8 cellular contexts compared by ENCODE assay signal in genomic region chr20:51695574-51696303, GRCh38.
A peak's percentile ranks its signal among the peaks of the same experiment; 100 is the strongest.
DNase-seq lines count a peak whose midpoint lies in the region; ATAC-seq, FAIRE-seq and TF ChIP-seq lines count a peak whose summit lies in the region.

No MANE protein-coding gene starts in this region.

- BruUV-seq in HepG2 (replicated peaks; lab: Mats Ljungman, UMichigan) = no TSS peak

- in situ Hi-C loops in HepG2 (cut with HindIII; ENCODE audit: extremely low pct_ligation_motif_present, low pct_unique_long_range_greater_than_20kb) = no loop called here

- CTCF ChIA-PET in HepG2 (lab: Yijun Ruan, JAX; ENCODE audit: low intra/inter-chr PET ratio, low total read pairs) = no interaction called here

- no peaks in the 10 kb centered on the region for H3K9me3 Mint-ChIP-seq in HFFc6

- no peak overlapping the region for H3K4me3 ChIP-seq in HepG2 (replicated peaks in 1 of 3; ENCODE audit: insufficient read depth in 1 of 3, low read depth in 2 of 3, low read length in 3 of 3)

- H3K79me2 ChIP-seq in HepG2 (ENCODE audit: insufficient read depth, low read length) = no peaks in the 10 kb centered on the region

- peaks cover 0 to 4% of the 10 kb centered on the region in 2 experiments; a peak in 2 of 5 replicates for H3K36me3 ChIP-seq in HepG2 (replicated peaks in 1 of 2; ENCODE audit: control insufficient read depth in 1 of 2, insufficient read depth in 2 of 2, low read length in 2 of 2)

- WGBS in HepG2 (ENCODE audit: low lambda C conversion rate) = 90% methylated on average over 14 of the region's 14 CpGs

- no peak for TF ChIP-seq RAD21 in HepG2 (CRISPR knock-in tag; IDR thresholded peaks at IDR 0.05)

- no peak overlapping the region for H3K9ac ChIP-seq in HepG2 (ENCODE audit: insufficient read depth, low read depth, low read length)

- TF ChIP-seq POLR2A in HepG2 (IDR thresholded peaks at IDR 0.05; ENCODE audit: insufficient read depth in 1 of 2, low read depth in 2 of 2, low read length in 2 of 2) = no peak

- H3K4me1 ChIP-seq in HepG2 (ENCODE audit: insufficient read depth, low read length) = peaks cover 52% of the 10 kb centered on the region

- TF ChIP-seq CTCF in HFFc6 (IDR thresholded peaks at IDR 0.05) = no peak
- no peak for TF ChIP-seq CTCF in HepG2 (CRISPR knock-in tag; IDR thresholded peaks at IDR 0.05)

- no peak overlapping the region for H3K4me2 ChIP-seq in HepG2 (ENCODE audit: low read depth, low read length)

- no peaks in the 10 kb centered on the region for H4K20me1 ChIP-seq in HepG2 (ENCODE audit: insufficient read depth, low read length)

- H3K27ac ChIP-seq in HepG2 (ENCODE audit: extremely low read length, insufficient read depth, low read length) = no peak overlapping the region

- FAIRE-seq in HepG2 (lab: Jason Lieb, UNC) = no peak

- no peaks in the 10 kb centered on the region for H3K27me3 Mint-ChIP-seq in HFFc6 (ENCODE audit: insufficient read depth)

- intact Hi-C loops in HepG2 (cut with micrococcal nuclease; ENCODE audit: unreplicated experiment) = no loop called here

- H2AFZ ChIP-seq in HepG2 (ENCODE audit: low read length) = no peak overlapping the region

- TF ChIP-seq EP300 in HepG2 (IDR thresholded peaks at IDR 0.05; ENCODE audit: low read depth in 2 of 2, low read length in 2 of 2) (no peak), HepG2 (CRISPR knock-in tag; IDR thresholded peaks at IDR 0.05; ENCODE audit: borderline replicate concordance) (no peak)

- ATAC-seq in HepG2 = peak; percentile 34; the same call in 1 of the 3 replicates
- no peak for ATAC-seq in HG03097 (IDR thresholded peaks at IDR 0.05; ENCODE audit: low FRiP score, unreplicated experiment)
- no peak for ATAC-seq in HG02870 (IDR thresholded peaks at IDR 0.05; ENCODE audit: unreplicated experiment)

- H3K4me1 Mint-ChIP-seq in HFFc6 (ENCODE audit: low read depth) = peaks cover 33% of the 10 kb centered on the region

- POLR2A ChIA-PET in HepG2 (lab: Yijun Ruan, JAX) = no interaction called here

- peak overlapping the region; percentile 84 for H3K4me3 Mint-ChIP-seq in HFFc6

- peak; percentile 65 for DNase-seq in AG08396 (ENCODE audit: low spot score)
- DNase-seq in HFFc6 = peak; percentile 82
- peak; percentile 29 for DNase-seq in amniotic epithelial cell (ENCODE audit: low read depth)
- peak; percentile 33 for DNase-seq in HepG2 (ENCODE audit: low spot score)
- DNase-seq in ecto neural progenitor cell (ENCODE audit: low spot score) = no peak
- no peak for DNase-seq in NOMO-1 (lab: John Stamatoyannopoulos, UW; ENCODE audit: unreplicated experiment in 2 of 2)

- peak overlapping the region; percentile 94 for H3K27ac Mint-ChIP-seq in HFFc6

- peaks cover 16% of the 10 kb centered on the region for H3K36me3 Mint-ChIP-seq in HFFc6 (ENCODE audit: low read depth)

- H3K27me3 ChIP-seq in HepG2 (ENCODE audit: control insufficient read depth in 1 of 2, insufficient read depth in 2 of 2, low read length in 2 of 2) = no peaks in the 10 kb centered on the region

- H3K9me3 ChIP-seq in HepG2 (ENCODE audit: low read length) = no peaks in the 10 kb centered on the region

TF ChIP-seq in HepG2, 621 proteins besides CTCF, POLR2A, EP300 and RAD21:
- TF ChIP-seq ZNF441 (CRISPR knock-in tag; IDR thresholded peaks at IDR 0.05; ENCODE audit: borderline replicate concordance) = no peak
- no peak for TF ChIP-seq ZNF160 (CRISPR knock-in tag; IDR thresholded peaks at IDR 0.05)
- TF ChIP-seq POGZ (CRISPR knock-in tag; IDR thresholded peaks at IDR 0.05) = no peak
- TF ChIP-seq PLRG1 (conservative IDR thresholded peaks at IDR 0.05) = no peak
- TF ChIP-seq PAWR (CRISPR knock-in tag; IDR thresholded peaks at IDR 0.05; ENCODE audit: borderline replicate concordance) = no peak
- 0 out of 2 replicates have a peak, but pooled peaks have one; percentile 33 for TF ChIP-seq PHF21A (CRISPR knock-in tag; IDR thresholded peaks at IDR 0.05)
- no peak for TF ChIP-seq ZFP62 (CRISPR knock-in tag; IDR thresholded peaks at IDR 0.05)
- TF ChIP-seq ELF3 (CRISPR knock-in tag; IDR thresholded peaks at IDR 0.05) = 0 out of 2 replicates have a peak, but pooled peaks have one; percentile 24
- no peak for TF ChIP-seq ZFP1 (CRISPR knock-in tag; IDR thresholded peaks at IDR 0.05)
- TF ChIP-seq MXD3 (CRISPR knock-in tag; IDR thresholded peaks at IDR 0.05) = no peak
- no peak for TF ChIP-seq ZNF292 (CRISPR knock-in tag; IDR thresholded peaks at IDR 0.05; ENCODE audit: borderline replicate concordance, low read depth)
- peak; percentile 45; the same call in 1 of the 2 replicates for TF ChIP-seq ZBTB38 (CRISPR knock-in tag; IDR thresholded peaks at IDR 0.05)
- TF ChIP-seq, protein P1, sequence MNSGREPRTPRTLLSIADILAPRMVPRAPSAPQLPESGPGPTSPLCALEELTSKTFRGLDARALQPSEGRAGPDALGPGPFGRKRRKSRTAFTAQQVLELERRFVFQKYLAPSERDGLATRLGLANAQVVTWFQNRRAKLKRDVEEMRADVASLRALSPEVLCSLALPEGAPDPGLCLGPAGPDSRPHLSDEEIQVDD (CRISPR knock-in tag; IDR thresholded peaks at IDR 0.05; ENCODE audit: borderline replicate concordance) = no peak
- TF ChIP-seq, protein P2, sequence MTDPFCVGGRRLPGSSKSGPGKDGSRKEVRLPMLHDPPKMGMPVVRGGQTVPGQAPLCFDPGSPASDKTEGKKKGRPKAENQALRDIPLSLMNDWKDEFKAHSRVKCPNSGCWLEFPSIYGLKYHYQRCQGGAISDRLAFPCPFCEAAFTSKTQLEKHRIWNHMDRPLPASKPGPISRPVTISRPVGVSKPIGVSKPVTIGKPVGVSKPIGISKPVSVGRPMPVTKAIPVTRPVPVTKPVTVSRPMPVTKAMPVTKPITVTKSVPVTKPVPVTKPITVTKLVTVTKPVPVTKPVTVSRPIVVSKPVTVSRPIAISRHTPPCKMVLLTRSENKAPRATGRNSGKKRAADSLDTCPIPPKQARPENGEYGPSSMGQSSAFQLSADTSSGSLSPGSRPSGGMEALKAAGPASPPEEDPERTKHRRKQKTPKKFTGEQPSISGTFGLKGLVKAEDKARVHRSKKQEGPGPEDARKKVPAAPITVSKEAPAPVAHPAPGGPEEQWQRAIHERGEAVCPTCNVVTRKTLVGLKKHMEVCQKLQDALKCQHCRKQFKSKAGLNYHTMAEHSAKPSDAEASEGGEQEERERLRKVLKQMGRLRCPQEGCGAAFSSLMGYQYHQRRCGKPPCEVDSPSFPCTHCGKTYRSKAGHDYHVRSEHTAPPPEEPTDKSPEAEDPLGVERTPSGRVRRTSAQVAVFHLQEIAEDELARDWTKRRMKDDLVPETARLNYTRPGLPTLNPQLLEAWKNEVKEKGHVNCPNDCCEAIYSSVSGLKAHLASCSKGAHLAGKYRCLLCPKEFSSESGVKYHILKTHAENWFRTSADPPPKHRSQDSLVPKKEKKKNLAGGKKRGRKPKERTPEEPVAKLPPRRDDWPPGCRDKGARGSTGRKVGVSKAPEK (CRISPR knock-in tag; IDR thresholded peaks at IDR 0.05; ENCODE audit: borderline replicate concordance) = no peak
- TF ChIP-seq NR2F6 (IDR thresholded peaks at IDR 0.05) = no peak
- TF ChIP-seq NR2F6 (CRISPR knock-in tag; IDR thresholded peaks at IDR 0.05) = no peak
- TF ChIP-seq, protein P3, sequence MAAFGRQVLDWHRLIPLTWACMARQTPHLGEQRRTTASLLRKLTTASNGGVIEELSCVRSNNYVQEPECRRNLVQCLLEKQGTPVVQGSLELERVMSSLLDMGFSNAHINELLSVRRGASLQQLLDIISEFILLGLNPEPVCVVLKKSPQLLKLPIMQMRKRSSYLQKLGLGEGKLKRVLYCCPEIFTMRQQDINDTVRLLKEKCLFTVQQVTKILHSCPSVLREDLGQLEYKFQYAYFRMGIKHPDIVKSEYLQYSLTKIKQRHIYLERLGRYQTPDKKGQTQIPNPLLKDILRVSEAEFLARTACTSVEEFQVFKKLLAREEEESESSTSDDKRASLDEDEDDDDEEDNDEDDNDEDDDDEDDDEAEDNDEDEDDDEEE (CRISPR knock-in tag; IDR thresholded peaks at IDR 0.05) = no peak
- TF ChIP-seq, protein P4, sequence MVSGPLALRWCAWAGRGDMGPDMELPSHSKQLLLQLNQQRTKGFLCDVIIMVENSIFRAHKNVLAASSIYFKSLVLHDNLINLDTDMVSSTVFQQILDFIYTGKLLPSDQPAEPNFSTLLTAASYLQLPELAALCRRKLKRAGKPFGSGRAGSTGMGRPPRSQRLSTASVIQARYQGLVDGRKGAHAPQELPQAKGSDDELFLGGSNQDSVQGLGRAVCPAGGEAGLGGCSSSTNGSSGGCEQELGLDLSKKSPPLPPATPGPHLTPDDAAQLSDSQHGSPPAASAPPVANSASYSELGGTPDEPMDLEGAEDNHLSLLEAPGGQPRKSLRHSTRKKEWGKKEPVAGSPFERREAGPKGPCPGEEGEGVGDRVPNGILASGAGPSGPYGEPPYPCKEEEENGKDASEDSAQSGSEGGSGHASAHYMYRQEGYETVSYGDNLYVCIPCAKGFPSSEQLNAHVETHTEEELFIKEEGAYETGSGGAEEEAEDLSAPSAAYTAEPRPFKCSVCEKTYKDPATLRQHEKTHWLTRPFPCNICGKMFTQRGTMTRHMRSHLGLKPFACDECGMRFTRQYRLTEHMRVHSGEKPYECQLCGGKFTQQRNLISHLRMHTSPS (CRISPR knock-in tag; IDR thresholded peaks at IDR 0.05; ENCODE audit: low read depth) = no peak
- 0 out of 2 replicates have a peak, but pooled peaks have one; percentile 56 for TF ChIP-seq ZNF567 (CRISPR knock-in tag; IDR thresholded peaks at IDR 0.05; ENCODE audit: borderline replicate concordance)

Comparison
In these comparisons a context has a peak if more than half of its experiments do, and no peak if none do; other contexts are left out.
1. DNase-seq: peak in AG08396 (single experiment), HFFc6 (single experiment), amniotic epithelial cell (single experiment) and HepG2 (single experiment); none in ecto neural progenitor cell (single experiment) and NOMO-1 (0 of 2).